Comparison of ENCODE assay signal across 3 cellular contexts in genomic region chr2:16349811-16350210, GRCh38.
"Had no signal": no experiment of that assay in that cellular context is flagged by ENCODE, and none has a peak within 500 bp of the region (broad histone marks: within the 10 kb centered on the region; RNA-seq: fewer than 3 reads in every experiment).

No MANE protein-coding gene starts in this region.

- DNase-seq: GDM1, GF-D8 had no signal

- ATAC-seq: GM12878 had no signal

- H3K4me3 ChIP-seq: GM12878 had no signal
